Comparison of ENCODE assay signal across 21 cellular contexts in the genomic region with DNA sequence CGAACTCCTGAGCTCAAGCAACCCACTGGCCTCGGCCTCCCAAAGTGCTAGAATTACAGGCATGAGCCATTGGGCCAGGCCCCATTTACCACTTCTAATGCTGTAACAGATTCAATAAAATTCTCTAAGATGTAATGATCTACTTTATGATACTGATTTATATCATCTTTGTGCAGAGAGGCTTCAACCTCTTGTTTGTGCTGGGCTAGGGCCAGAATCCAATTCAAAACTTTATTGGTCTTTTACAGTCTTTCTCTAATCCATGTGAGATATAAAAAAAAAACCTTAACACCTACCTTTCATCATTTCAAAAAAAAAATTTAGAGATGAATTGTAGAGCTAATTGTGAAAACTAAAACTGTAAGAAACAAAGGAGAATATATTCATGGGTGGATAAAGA.
"Had no signal": no experiment of that assay in that cellular context is flagged by ENCODE, and none has a peak within 500 bp of the region (broad histone marks: within the 10 kb centered on the region; RNA-seq: fewer than 3 reads in every experiment).

No MANE protein-coding gene starts in this region.

- H3K9me3 ChIP-seq: SK-N-SH had no signal

- H3K9ac ChIP-seq: SK-N-SH had no signal

- DNase-seq: Karpas-422, KG1, MM.1S, NCI-H1092 treated with DMSO at 0.1 percent for 48 hours, NCI-H1436, NCI-H187, NCI-H2029, NCI-H2081 treated with DMSO at 0.1 percent for 48 hours, NCI-H2171, NCI-H226, NCI-H446, NCI-H510A, NCI-H524 treated with DMSO at 0.1 percent for 48 hours, NCI-H69, NCI-H774, PC-3, SHP77, SK-N-SH, SW 1271 had no signal

- H3K4me2 ChIP-seq: SK-N-SH had no signal

- ATAC-seq: Panc1, PC-3 had no signal

- H3K27ac ChIP-seq: RWPE1 had no signal
